In the genomic region with DNA sequence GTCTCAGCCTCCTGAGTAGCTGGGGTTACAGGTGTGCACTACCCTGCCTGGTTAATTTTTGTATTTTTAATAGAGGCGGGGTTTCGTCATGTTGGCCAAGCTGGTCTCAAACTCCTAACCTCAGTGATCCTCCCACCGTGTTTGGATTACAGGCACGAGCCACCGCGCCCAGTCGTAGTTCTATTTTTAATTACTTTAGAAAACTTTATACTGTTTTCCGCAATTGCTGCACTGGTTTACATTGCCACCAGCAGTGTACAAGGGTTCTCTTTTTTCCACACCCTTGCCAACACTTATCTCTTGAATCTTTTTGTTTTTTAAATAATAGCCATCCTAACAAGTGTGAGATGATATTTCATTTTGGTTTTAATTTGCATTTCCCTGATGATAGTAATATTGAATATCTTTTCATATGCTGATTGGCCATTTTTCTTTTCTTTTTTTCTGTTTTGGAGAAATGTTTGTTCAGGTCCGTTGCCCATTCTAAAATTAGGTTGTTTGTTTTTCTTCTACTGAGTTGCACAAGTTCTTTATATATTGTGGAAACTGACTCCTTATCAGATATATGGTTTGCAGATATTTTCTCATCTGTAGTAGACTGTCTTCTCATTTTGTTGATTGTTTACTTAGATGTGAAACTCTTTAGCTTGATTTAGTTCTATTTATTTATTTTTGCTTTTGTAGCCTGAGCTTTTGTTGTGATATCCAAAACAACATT, we compare ENCODE assay signal across 33 cellular contexts.
"Had no signal": no experiment of that assay in that cellular context is flagged by ENCODE, and none has a peak within 500 bp of the region (broad histone marks: within the 10 kb centered on the region; RNA-seq: fewer than 3 reads in every experiment).

No MANE protein-coding gene starts in this region.

- FAIRE-seq: endometrium, endothelial cell of umbilical vein had no signal

- H3K4me3 ChIP-seq: adrenal gland, ascending aorta, breast epithelium, cardiac muscle cell, colonic mucosa, esophagus squamous epithelium, gastroesophageal sphincter, heart right ventricle had no signal

- H3K9me3 ChIP-seq: colonic mucosa had no signal

- H3K27me3 Mint-ChIP-seq: activated CD4-positive, alpha-beta memory T cell treated with anti-CD3 and anti-CD28 coated beads, Interleukin-2, amount 10 ng/mL, durations not matched to agents 7 days and 5 days; activated CD4-positive, alpha-beta T cell treated with anti-CD3 and anti-CD28 coated beads for 36 hours; activated CD4-positive, alpha-beta T cell treated with anti-CD3 and anti-CD28 coated beads, Interleukin-2, amount 10 ng/mL, durations not matched to agents 7 days and 5 days; activated naive CD4-positive, alpha-beta T cell treated with anti-CD3 and anti-CD28 coated beads, Interleukin-2, amount 50 U/mL, for 24 hours; activated naive CD8-positive, alpha-beta T cell treated with anti-CD3 and anti-CD28 coated beads for 36 hours; activated naive CD8-positive, alpha-beta T cell treated with anti-CD3 and anti-CD28 coated beads, Interleukin-2, amount 50 U/mL, for 24 hours; brain had no signal

- DNase-seq: activated CD4-positive, alpha-beta memory T cell treated with anti-CD3 and anti-CD28 coated beads, Interleukin-2, amount 10 ng/mL, durations not matched to agents 7 days and 5 days; activated CD4-positive, alpha-beta T cell treated with anti-CD3 and anti-CD28 coated beads for 36 hours; activated CD4-positive, alpha-beta T cell treated with anti-CD3 and anti-CD28 coated beads, Interleukin-2, amount 10 ng/mL, durations not matched to agents 7 days and 5 days; activated CD4-positive, alpha-beta T cell treated with anti-CD3 and anti-CD28 coated beads, Interleukin-2, amount 50 U/mL, for 4 hours; activated CD4-positive, CD25-positive, alpha-beta regulatory T cell; activated CD4-positive, CD25-positive, alpha-beta regulatory T cell treated with anti-CD3 and anti-CD28 coated beads, Interleukin-2, amount 50 U/mL, for 72 hours; activated CD8-positive, alpha-beta memory T cell treated with anti-CD3 and anti-CD28 coated beads, Interleukin-2, amount 50 U/mL, for 48 hours; activated effector memory CD4-positive, alpha-beta T cell treated with anti-CD3 and anti-CD28 coated beads, Interleukin-2, amount 50 U/mL, for 16 hours; activated naive CD4-positive, alpha-beta T cell treated with anti-CD3 and anti-CD28 coated beads for 36 hours; activated naive CD8-positive, alpha-beta T cell treated with anti-CD3 and anti-CD28 coated beads for 36 hours; activated naive CD8-positive, alpha-beta T cell treated with anti-CD3 and anti-CD28 coated beads, Interleukin-2, amount 50 U/mL, for 24 hours; activated T-cell treated with anti-CD3 and anti-CD28 coated beads for 4 hours; activated T-cell treated with anti-CD3 and anti-CD28 coated beads, Interleukin-2, amount 50 U/mL, for 4 hours; adrenal gland; central memory CD4-positive, alpha-beta T cell; cerebellar nuclear complex; colonic mucosa; effector CD8-positive, alpha-beta T cell; esophagus squamous epithelium; foreskin melanocyte; heart right ventricle; T-helper 2 cell had no signal

- H3K4me1 ChIP-seq: adrenal gland, ascending aorta, breast epithelium, colonic mucosa, esophagus squamous epithelium, gastroesophageal sphincter, heart right ventricle had no signal

- H3K36me3 ChIP-seq: adrenal gland, breast epithelium, cardiac muscle cell, colonic mucosa had no signal

- H3K4me3 Mint-ChIP-seq: activated CD4-positive, alpha-beta memory T cell treated with anti-CD3 and anti-CD28 coated beads, Interleukin-2, amount 10 ng/mL, durations not matched to agents 7 days and 5 days; activated CD4-positive, alpha-beta T cell treated with anti-CD3 and anti-CD28 coated beads for 36 hours; activated CD4-positive, alpha-beta T cell treated with anti-CD3 and anti-CD28 coated beads, Interleukin-2, amount 10 ng/mL, durations not matched to agents 7 days and 5 days; activated naive CD4-positive, alpha-beta T cell treated with anti-CD3 and anti-CD28 coated beads for 36 hours; activated naive CD4-positive, alpha-beta T cell treated with anti-CD3 and anti-CD28 coated beads, Interleukin-2, amount 50 U/mL, for 24 hours; activated naive CD8-positive, alpha-beta T cell treated with anti-CD3 and anti-CD28 coated beads for 36 hours; activated naive CD8-positive, alpha-beta T cell treated with anti-CD3 and anti-CD28 coated beads, Interleukin-2, amount 50 U/mL, for 24 hours; activated T-cell treated with anti-CD3 and anti-CD28 coated beads, Interleukin-2, amount 50 U/mL, for 4 hours; activated T-helper 1 cell treated with anti-CD3 and anti-CD28 coated beads, Interleukin-12 subunit alpha, Interleukin-12 subunit beta, Interleukin-2, Interleukin-4 antibody, amounts not matched to agents 30 ng/mL and 10 ng/mL and 1 ng/mL, durations not matched to agents 14 hours and 24 hours and 36 hours; brain had no signal

- H3K4me1 Mint-ChIP-seq: brain had no signal

- H3K27me3 ChIP-seq: adrenal gland, ascending aorta, breast epithelium, cardiac muscle cell, colonic mucosa, esophagus squamous epithelium, gastroesophageal sphincter, heart right ventricle had no signal

- H3K27ac ChIP-seq: adrenal gland, ascending aorta, breast epithelium, cardiac muscle cell, colonic mucosa, epithelial cell of prostate, esophagus squamous epithelium, gastroesophageal sphincter, heart right ventricle had no signal

- ATAC-seq: activated naive CD8-positive, alpha-beta T cell treated with anti-CD3 and anti-CD28 coated beads, Interleukin-2, amount 50 U/mL, for 24 hours; activated T-cell treated with anti-CD3 and anti-CD28 coated beads, Interleukin-2, amount 50 U/mL, for 4 hours; gastroesophageal sphincter; heart right ventricle had no signal

- H3K27ac Mint-ChIP-seq: activated CD4-positive, alpha-beta memory T cell treated with anti-CD3 and anti-CD28 coated beads, Interleukin-2, amount 10 ng/mL, durations not matched to agents 7 days and 5 days; activated CD4-positive, alpha-beta T cell treated with anti-CD3 and anti-CD28 coated beads for 36 hours; activated CD4-positive, alpha-beta T cell treated with anti-CD3 and anti-CD28 coated beads, Interleukin-2, amount 10 ng/mL, durations not matched to agents 7 days and 5 days; activated naive CD4-positive, alpha-beta T cell treated with anti-CD3 and anti-CD28 coated beads for 36 hours; activated naive CD4-positive, alpha-beta T cell treated with anti-CD3 and anti-CD28 coated beads, Interleukin-2, amount 50 U/mL, for 24 hours; activated naive CD8-positive, alpha-beta T cell treated with anti-CD3 and anti-CD28 coated beads for 36 hours; activated naive CD8-positive, alpha-beta T cell treated with anti-CD3 and anti-CD28 coated beads, Interleukin-2, amount 50 U/mL, for 24 hours; activated T-helper 1 cell treated with anti-CD3 and anti-CD28 coated beads, Interleukin-12 subunit alpha, Interleukin-12 subunit beta, Interleukin-2, Interleukin-4 antibody, amounts not matched to agents 30 ng/mL and 10 ng/mL and 1 ng/mL, durations not matched to agents 14 hours and 24 hours and 36 hours; activated T-helper 2 cell treated with anti-CD3 and anti-CD28 coated beads, Interferon-gamma antibody, Interleukin-2, Interleukin-4, amounts not matched to agents 10 μg/mL and 5 μg/mL and 100 μg/mL, durations not matched to agents 14 hours and 24 hours and 36 hours; brain had no signal
